1 cellular context compared by ENCODE assay signal in the genomic region with DNA sequence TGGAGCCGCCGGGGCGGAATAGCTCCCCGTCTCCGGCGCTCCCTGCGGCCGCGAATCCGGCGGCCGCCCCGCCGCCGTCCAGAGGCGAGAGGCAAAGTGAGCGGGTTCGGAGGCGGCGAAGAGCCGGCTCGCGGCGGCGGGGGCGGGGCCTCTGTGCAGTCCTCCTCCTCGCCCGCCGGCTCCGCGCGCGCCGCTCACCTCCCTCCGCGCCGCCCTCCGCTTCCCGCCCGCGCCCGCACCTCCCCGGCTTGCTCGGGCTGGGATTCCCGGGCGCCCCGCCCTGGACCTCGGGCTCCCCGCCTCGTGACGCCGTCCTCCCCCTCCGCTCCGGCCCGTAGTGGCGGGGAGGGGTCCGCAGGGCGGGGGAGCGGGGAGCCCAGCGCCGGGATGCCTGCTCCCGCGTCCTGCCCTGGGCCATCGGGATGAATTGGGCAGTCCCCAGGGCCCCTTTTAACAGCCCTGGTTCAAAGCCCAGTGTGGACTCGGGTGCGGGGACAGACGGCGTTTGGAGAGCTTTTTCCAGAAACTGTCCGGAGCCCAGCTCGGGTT.
TF ChIP-seq lines count a peak whose summit lies in the region.

A gene with protein sequence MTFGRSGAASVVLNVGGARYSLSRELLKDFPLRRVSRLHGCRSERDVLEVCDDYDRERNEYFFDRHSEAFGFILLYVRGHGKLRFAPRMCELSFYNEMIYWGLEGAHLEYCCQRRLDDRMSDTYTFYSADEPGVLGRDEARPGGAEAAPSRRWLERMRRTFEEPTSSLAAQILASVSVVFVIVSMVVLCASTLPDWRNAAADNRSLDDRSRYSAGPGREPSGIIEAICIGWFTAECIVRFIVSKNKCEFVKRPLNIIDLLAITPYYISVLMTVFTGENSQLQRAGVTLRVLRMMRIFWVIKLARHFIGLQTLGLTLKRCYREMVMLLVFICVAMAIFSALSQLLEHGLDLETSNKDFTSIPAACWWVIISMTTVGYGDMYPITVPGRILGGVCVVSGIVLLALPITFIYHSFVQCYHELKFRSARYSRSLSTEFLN (minus strand): TSS at position 98 of the 549 bp plus-strand sequence. CDS start 481 bp downstream, outside the sequence.

TF ChIP-seq in WTC11, 78 proteins besides CTCF, POLR2A, EP300 and RAD21 (continued from another document):
- TF ChIP-seq, protein P1, sequence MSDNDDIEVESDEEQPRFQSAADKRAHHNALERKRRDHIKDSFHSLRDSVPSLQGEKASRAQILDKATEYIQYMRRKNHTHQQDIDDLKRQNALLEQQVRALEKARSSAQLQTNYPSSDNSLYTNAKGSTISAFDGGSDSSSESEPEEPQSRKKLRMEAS (CRISPR knock-in tag; IDR thresholded peaks at IDR 0.05): no peak; the same call in 1 of the 2 replicates
- TF ChIP-seq ELF4 (CRISPR knock-in tag; IDR thresholded peaks at IDR 0.05; ENCODE audit: low read depth): peak; percentile 63; the same call in 1 of the 2 replicates
- TF ChIP-seq, protein P2, sequence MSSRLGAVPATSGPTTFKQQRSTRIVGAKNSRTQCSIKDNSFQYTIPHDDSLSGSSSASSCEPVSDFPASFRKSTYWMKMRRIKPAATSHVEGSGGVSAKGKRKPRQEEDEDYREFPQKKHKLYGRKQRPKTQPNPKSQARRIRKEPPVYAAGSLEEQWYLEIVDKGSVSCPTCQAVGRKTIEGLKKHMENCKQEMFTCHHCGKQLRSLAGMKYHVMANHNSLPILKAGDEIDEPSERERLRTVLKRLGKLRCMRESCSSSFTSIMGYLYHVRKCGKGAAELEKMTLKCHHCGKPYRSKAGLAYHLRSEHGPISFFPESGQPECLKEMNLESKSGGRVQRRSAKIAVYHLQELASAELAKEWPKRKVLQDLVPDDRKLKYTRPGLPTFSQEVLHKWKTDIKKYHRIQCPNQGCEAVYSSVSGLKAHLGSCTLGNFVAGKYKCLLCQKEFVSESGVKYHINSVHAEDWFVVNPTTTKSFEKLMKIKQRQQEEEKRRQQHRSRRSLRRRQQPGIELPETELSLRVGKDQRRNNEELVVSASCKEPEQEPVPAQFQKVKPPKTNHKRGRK (CRISPR knock-in tag; IDR thresholded peaks at IDR 0.05; ENCODE audit: borderline replicate concordance): no peak
- no peak; the same call in 1 of the 2 replicates for TF ChIP-seq ZNF263 (CRISPR knock-in tag; IDR thresholded peaks at IDR 0.05; ENCODE audit: low read depth)
- TF ChIP-seq NR3C1 (CRISPR knock-in tag; conservative IDR thresholded peaks at IDR 0.05; ENCODE audit: low read depth): no peak
- TF ChIP-seq JAZF1 (CRISPR knock-in tag; IDR thresholded peaks at IDR 0.05): no peak
- TF ChIP-seq ZNF671 (CRISPR knock-in tag; IDR thresholded peaks at IDR 0.05): no peak
- peak; percentile 44; the same call in 1 of the 2 replicates for TF ChIP-seq NFE2L1 (CRISPR knock-in tag; IDR thresholded peaks at IDR 0.05)
